Comparison of ENCODE assay signal across 16 cellular contexts in genomic region chr4:89245459-89245858, GRCh38.
DNase-seq lines count a peak whose midpoint lies in the region; ATAC-seq and FAIRE-seq lines count a peak whose summit lies in the region.
"Had no signal": no experiment of that assay in that cellular context is flagged by ENCODE, and none has a peak within 500 bp of the region (broad histone marks: within the 10 kb centered on the region; RNA-seq: fewer than 3 reads in every experiment).

No MANE protein-coding gene starts in this region.

- H3K36me3 ChIP-seq in effector memory CD4-positive, alpha-beta T cell (ENCODE audit: control insufficient read depth, insufficient read depth, low read length): peaks cover 36% of the 10 kb centered on the region
- H3K36me3 ChIP-seq: SJSA1 had no signal

- no peaks in the 10 kb centered on the region for H3K9me3 ChIP-seq in effector memory CD4-positive, alpha-beta T cell (ENCODE audit: control insufficient read depth, low read length)
- H3K9me3 ChIP-seq: SJSA1 had no signal

- no peak overlapping the region for H3K4me3 Mint-ChIP-seq in stimulated activated naive CD8-positive, alpha-beta T cell treated with anti-CD3 and anti-CD28 coated beads, Interleukin-15, Interleukin-2, amounts not matched to agents 100 ng/mL and 50 ng/mL, for 24 hours
- H3K4me3 Mint-ChIP-seq in stimulated activated naive CD8-positive, alpha-beta T cell treated with anti-CD3 and anti-CD28 coated beads, Interleukin-15, amount 100 ng/mL, for 72 hours: no peak overlapping the region
- H3K4me3 Mint-ChIP-seq: immature natural killer cell had no signal

- no peak overlapping the region for H3K4me3 ChIP-seq in effector memory CD4-positive, alpha-beta T cell (ENCODE audit: insufficient read depth, low read depth, low read length, poor library complexity, severe bottlenecking)
- H3K4me3 ChIP-seq: SJSA1 had no signal

- peak overlapping the region; percentile 52 for H3K27ac Mint-ChIP-seq in stimulated activated naive CD8-positive, alpha-beta T cell treated with anti-CD3 and anti-CD28 coated beads, Interleukin-15, Interleukin-2, amounts not matched to agents 100 ng/mL and 50 ng/mL, for 24 hours
- H3K27ac Mint-ChIP-seq in stimulated activated naive CD8-positive, alpha-beta T cell treated with anti-CD3 and anti-CD28 coated beads, Interleukin-15, amount 100 ng/mL, for 72 hours: no peak overlapping the region

- peaks cover 26% of the 10 kb centered on the region for H3K4me1 ChIP-seq in effector memory CD4-positive, alpha-beta T cell (ENCODE audit: control insufficient read depth, insufficient read depth, low read length, poor library complexity, severe bottlenecking)
- H3K4me1 ChIP-seq: SJSA1 had no signal

- H3K27me3 ChIP-seq in effector memory CD4-positive, alpha-beta T cell (replicated peaks; ENCODE audit: control insufficient read depth, insufficient read depth, low read length, poor library complexity, severe bottlenecking): no peaks in the 10 kb centered on the region
- H3K27me3 ChIP-seq: SJSA1 had no signal

- H3K9me3 Mint-ChIP-seq in stimulated activated naive CD8-positive, alpha-beta T cell treated with anti-CD3 and anti-CD28 coated beads, Interleukin-15, Interleukin-2, amounts not matched to agents 100 ng/mL and 50 ng/mL, for 24 hours: no peaks in the 10 kb centered on the region
- no peaks in the 10 kb centered on the region for H3K9me3 Mint-ChIP-seq in stimulated activated naive CD8-positive, alpha-beta T cell treated with anti-CD3 and anti-CD28 coated beads, Interleukin-15, amount 100 ng/mL, for 72 hours
- H3K9me3 Mint-ChIP-seq: immature natural killer cell had no signal

- ATAC-seq in stimulated activated naive CD8-positive, alpha-beta T cell treated with anti-CD3 and anti-CD28 coated beads, Interleukin-15, amount 100 ng/mL, for 72 hours: no peak
- no peak for ATAC-seq in HG02571 (IDR thresholded peaks at IDR 0.05; ENCODE audit: unreplicated experiment)

- peaks cover 20% of the 10 kb centered on the region for H3K36me3 Mint-ChIP-seq in stimulated activated naive CD8-positive, alpha-beta T cell treated with anti-CD3 and anti-CD28 coated beads, Interleukin-15, Interleukin-2, amounts not matched to agents 100 ng/mL and 50 ng/mL, for 24 hours (ENCODE audit: low read depth)

- no peak for FAIRE-seq in GM19239 (lab: Jason Lieb, UNC)
- FAIRE-seq: G401.6, H54 had no signal

- peaks cover 29% of the 10 kb centered on the region for H3K4me1 Mint-ChIP-seq in stimulated activated naive CD8-positive, alpha-beta T cell treated with anti-CD3 and anti-CD28 coated beads, Interleukin-15, Interleukin-2, amounts not matched to agents 100 ng/mL and 50 ng/mL, for 24 hours (ENCODE audit: low read depth)
- H3K4me1 Mint-ChIP-seq in stimulated activated naive CD8-positive, alpha-beta T cell treated with anti-CD3 and anti-CD28 coated beads, Interleukin-15, amount 100 ng/mL, for 72 hours: peaks cover 34% of the 10 kb centered on the region

- no peaks in the 10 kb centered on the region for H3K27me3 Mint-ChIP-seq in stimulated activated naive CD8-positive, alpha-beta T cell treated with anti-CD3 and anti-CD28 coated beads, Interleukin-15, Interleukin-2, amounts not matched to agents 100 ng/mL and 50 ng/mL, for 24 hours
- no peaks in the 10 kb centered on the region for H3K27me3 Mint-ChIP-seq in stimulated activated naive CD8-positive, alpha-beta T cell treated with anti-CD3 and anti-CD28 coated beads, Interleukin-15, amount 100 ng/mL, for 72 hours

- peak overlapping the region; percentile 63 for H3K27ac ChIP-seq in effector memory CD4-positive, alpha-beta T cell (ENCODE audit: insufficient read depth, low read length, poor library complexity, severe bottlenecking)
- H3K27ac ChIP-seq: HL-60, SJSA1 had no signal

- DNase-seq in stimulated activated naive CD8-positive, alpha-beta T cell treated with anti-CD3 and anti-CD28 coated beads, Interleukin-15, amount 100 ng/mL, for 72 hours: no peak
- peak; percentile 52 for DNase-seq in NCI-H524 treated with DMSO at 0.1 percent for 48 hours (lab: John Stamatoyannopoulos, UW)
- DNase-seq in effector memory CD4-positive, alpha-beta T cell: no peak
- no peak for DNase-seq in NCI-H187 (lab: John Stamatoyannopoulos, UW)
- no peak for DNase-seq in GM19239 (ENCODE audit: insufficient read length, low spot score)
- DNase-seq in DMS79 (lab: John Stamatoyannopoulos, UW): no peak
- DNase-seq: activated T-cell treated with anti-CD3 and anti-CD28 coated beads for 4 hours, amygdala, immature natural killer cell, Karpas-422 had no signal
